ENCODE assay signal across 1 cellular context in genomic region chr12:12954361-12954760, GRCh38.
TF ChIP-seq lines count a peak whose summit lies in the region.

No MANE protein-coding gene starts in this region.

TF ChIP-seq in IMR-90, 13 proteins besides CTCF, POLR2A, EP300 and RAD21:
- TF ChIP-seq MAZ (IDR thresholded peaks at IDR 0.05; ENCODE audit: borderline replicate concordance, low read depth, low read length), result no peak
- no peak for TF ChIP-seq BHLHE40 (IDR thresholded peaks at IDR 0.05; ENCODE audit: low read depth, low read length)
- TF ChIP-seq CHD1 (IDR thresholded peaks at IDR 0.05; ENCODE audit: low read depth, low read length), result no peak
- TF ChIP-seq MAFK (IDR thresholded peaks at IDR 0.05; ENCODE audit: low read depth, low read length), result 0 out of 2 replicates have a peak, but pooled peaks have one; percentile 25
- no peak for TF ChIP-seq SMC3 (IDR thresholded peaks at IDR 0.05; ENCODE audit: low read depth, low read length)
TF ChIP-seq in IMR-90: peak in this region for 1.
